In genomic region chr1:119713538-119714456, GRCh38 we compare ENCODE assay signal across 9 cellular contexts. TPM values are rescaled to one million over a fixed set of nuclear protein-coding genes. Genes with fewer than 3 reads are reported as not detected.
DNase-seq lines count a peak whose midpoint lies in the region; ATAC-seq and TF ChIP-seq lines count a peak whose summit lies in the region.
"Had no signal": no experiment of that assay in that cellular context is flagged by ENCODE, and none has a peak within 500 bp of the region (broad histone marks: within the 10 kb centered on the region; RNA-seq: fewer than 3 reads in every experiment).

No MANE protein-coding gene starts in this region.

- no peak for TF ChIP-seq CTCF in C4-2B (conservative IDR thresholded peaks at IDR 0.05)

- peaks cover 38% of the 10 kb centered on the region for H3K36me3 Mint-ChIP-seq in activated naive CD8-positive, alpha-beta T cell treated with anti-CD3 and anti-CD28 coated beads for 36 hours

- peak overlapping the region; percentile 98 for H3K27ac Mint-ChIP-seq in activated naive CD8-positive, alpha-beta T cell treated with anti-CD3 and anti-CD28 coated beads for 36 hours

- H3K27ac ChIP-seq in C4-2B (peak overlapping the region; percentile 94), KOPT-K1 (ENCODE audit: low read depth, low read length, poor library complexity, severe bottlenecking) (peak overlapping the region; percentile 85), subcutaneous abdominal adipose tissue (ENCODE audit: low read depth, low read length) (peak overlapping the region; percentile 74)

- H3K4me3 Mint-ChIP-seq in activated naive CD8-positive, alpha-beta T cell treated with anti-CD3 and anti-CD28 coated beads for 36 hours, result peak overlapping the region; percentile 99

- H3K27me3 ChIP-seq in subcutaneous abdominal adipose tissue (ENCODE audit: control insufficient read depth in 5 of 5, insufficient read depth in 4 of 5, low read length in 5 of 5), result no peaks in the 10 kb centered on the region

- peaks cover 8% of the 10 kb centered on the region for H3K27me3 Mint-ChIP-seq in activated naive CD8-positive, alpha-beta T cell treated with anti-CD3 and anti-CD28 coated beads for 36 hours

- peak overlapping the region in 3 of 5 donors; percentile 17 to 80 (median 35) for H3K4me3 ChIP-seq in subcutaneous abdominal adipose tissue (ENCODE audit: low read depth in 1 of 5, low read length in 5 of 5)

- H3K9me3 Mint-ChIP-seq in activated naive CD8-positive, alpha-beta T cell treated with anti-CD3 and anti-CD28 coated beads for 36 hours, result no peaks in the 10 kb centered on the region

- H3K36me3 ChIP-seq in KOPT-K1 (ENCODE audit: insufficient read depth, low read length) (peaks cover 16% of the 10 kb centered on the region; the same call in 1 of the 2 replicates), subcutaneous abdominal adipose tissue (ENCODE audit: control insufficient read depth in 5 of 5, insufficient read depth in 5 of 5, low read length in 5 of 5) (no peaks in the 10 kb centered on the region)

- H3K4me1 Mint-ChIP-seq in activated naive CD8-positive, alpha-beta T cell treated with anti-CD3 and anti-CD28 coated beads for 36 hours, result peaks cover 47% of the 10 kb centered on the region

- H3K4me1 ChIP-seq in subcutaneous abdominal adipose tissue (ENCODE audit: control insufficient read depth in 5 of 5, insufficient read depth in 5 of 5, low read length in 5 of 5), result peaks cover 9 to 45% (median 38%) of the 10 kb centered on the region in 5 donors

- H3K9me3 ChIP-seq in KOPT-K1 (ENCODE audit: insufficient read depth, low read length, poor library complexity, severe bottlenecking), result no peaks in the 10 kb centered on the region
- H3K9me3 ChIP-seq in subcutaneous abdominal adipose tissue (ENCODE audit: control insufficient read depth in 5 of 5, low read length in 5 of 5), result no peaks in the 10 kb centered on the region

- no peak for DNase-seq in activated naive CD8-positive, alpha-beta T cell treated with anti-CD3 and anti-CD28 coated beads for 36 hours
- DNase-seq in iPS DF 19.7 (ENCODE audit: low read depth, low spot score), result peak; percentile 42

- ATAC-seq in GM18502 (IDR thresholded peaks at IDR 0.05; ENCODE audit: poor library complexity, unreplicated experiment) (no peak), HG03045 (IDR thresholded peaks at IDR 0.05; ENCODE audit: unreplicated experiment) (no peak), HG02884 (IDR thresholded peaks at IDR 0.05; ENCODE audit: unreplicated experiment) (no peak)

- H3K9ac ChIP-seq in subcutaneous abdominal adipose tissue (ENCODE audit: low read length in 5 of 5), result peak overlapping the region in 2 of 5 donors; percentile 5 to 11

RNA-seq across cellular contexts. Expression of gene PHGDH, which starts 2.1 kb away (rescaled TPM):
- total RNA-seq in activated naive CD8-positive, alpha-beta T cell treated with anti-CD3 and anti-CD28 coated beads for 36 hours, result 100 to 1,000 TPM; 289 to 292 TPM

RNA-seq across cellular contexts. Expression of gene HMGCS2, which starts 54.9 kb away (rescaled TPM):
- total RNA-seq in activated naive CD8-positive, alpha-beta T cell treated with anti-CD3 and anti-CD28 coated beads for 36 hours, result not detected
- total RNA-seq: renal cortical epithelial cell had no signal
